7 cellular contexts compared by ENCODE assay signal in genomic region chr12:102879144-102879763, GRCh38. TPM values are rescaled to one million over a fixed set of nuclear protein-coding genes. Genes with fewer than 3 reads are reported as not detected.
DNase-seq lines count a peak whose midpoint lies in the region; ATAC-seq and TF ChIP-seq lines count a peak whose summit lies in the region.

No MANE protein-coding gene starts in this region.

- H3K36me3 Mint-ChIP-seq in naive B cell = no peaks in the 10 kb centered on the region

- H3K27ac ChIP-seq in epithelial cell of prostate = no peak overlapping the region

- peak; percentile 16 to 32 for ATAC-seq in naive B cell (ENCODE audit: low read depth in 2 of 2)
- ATAC-seq in HG03457 (IDR thresholded peaks at IDR 0.05; ENCODE audit: unreplicated experiment) = no peak

- H3K4me1 Mint-ChIP-seq in naive B cell = peaks cover 0 to 4% (median 0%) of the 10 kb centered on the region in 3 donors

- peak; percentile 65 for TF ChIP-seq CTCF in GM10266 (IDR thresholded peaks at IDR 0.05; ENCODE audit: control insufficient read depth, insufficient read depth, low read depth, missing control alignments)

- H3K4me3 Mint-ChIP-seq in naive B cell = no peak overlapping the region

- peaks cover 0 to 4% (median 0%) of the 10 kb centered on the region in 7 donors for H3K9me3 Mint-ChIP-seq in naive B cell

- H3K27ac Mint-ChIP-seq in naive B cell = peak overlapping the region in 1 of 6 donors; percentile 80

- peak; percentile 58 for DNase-seq in GM10266 (ENCODE audit: extremely low spot score)
- peak; percentile 90 for DNase-seq in H4 (ENCODE audit: low spot score)
- DNase-seq in NCI-H1092 (lab: John Stamatoyannopoulos, UW) = peak; percentile 71
- DNase-seq in SHP77 (lab: John Stamatoyannopoulos, UW) = peak; percentile 92 to 93
- peak; percentile 61 for DNase-seq in epithelial cell of prostate (ENCODE audit: low read depth, low spot score)
- no peak for DNase-seq in naive B cell

- H3K27me3 Mint-ChIP-seq in naive B cell = peaks cover 18 to 24% (median 23%) of the 10 kb centered on the region in 3 donors

RNA-seq across cellular contexts. Expression of gene PAH, which starts 37.8 kb away (rescaled TPM):
- total RNA-seq in H4 (2014; rRNA removed; shearing (Covaris generic)) = 0.31 and 0.37 TPM in 2 replicates
- polyA plus RNA-seq in naive B cell (ENCODE audit: low read depth in 6 of 6) = not detected
